9 cellular contexts compared by ENCODE assay signal in the genomic region with DNA sequence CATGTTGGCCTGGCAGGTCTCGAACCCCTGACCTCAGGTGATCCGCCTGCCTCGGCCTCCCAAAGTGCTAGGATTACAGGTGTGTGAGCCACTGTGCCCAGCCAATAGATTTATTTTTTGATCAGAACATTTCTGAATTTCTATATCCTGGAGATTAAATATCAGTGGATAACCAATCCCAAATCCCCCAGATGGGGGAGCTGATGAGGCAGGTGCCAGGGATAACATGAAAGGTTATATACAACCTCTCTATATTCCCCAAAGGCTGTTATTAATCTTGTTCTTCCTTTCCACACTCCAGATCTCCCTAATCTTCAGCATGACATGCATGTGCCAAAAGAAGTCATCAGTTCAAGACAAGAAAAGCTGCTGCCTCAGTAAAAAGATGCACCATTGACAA.
A peak's percentile ranks its signal among the peaks of the same experiment; 100 is the strongest.
DNase-seq lines count a peak whose midpoint lies in the region; ATAC-seq and TF ChIP-seq lines count a peak whose summit lies in the region.
"Had no signal": no experiment of that assay in that cellular context is flagged by ENCODE, and none has a peak within 500 bp of the region (broad histone marks: within the 10 kb centered on the region; RNA-seq: fewer than 3 reads in every experiment).

No MANE protein-coding gene starts in this region.

- intact Hi-C loops in CD14-positive monocyte (cut with micrococcal nuclease): no loop called here

- H3K27me3 Mint-ChIP-seq in glutamatergic neuron (ENCODE audit: unreplicated experiment) (peaks cover under 1% of the 10 kb centered on the region), CD14-positive monocyte (ENCODE audit: low read depth in 3 of 3) (peaks cover 5 to 10% (median 7%) of the 10 kb centered on the region in 3 donors)

- ATAC-seq in HG03354 (IDR thresholded peaks at IDR 0.05; ENCODE audit: poor library complexity, severe bottlenecking, unreplicated experiment) (no peak), GM21390 (IDR thresholded peaks at IDR 0.05; ENCODE audit: unreplicated experiment) (no peak)
- ATAC-seq: stimulated activated effector memory CD8-positive, alpha-beta T cell treated with anti-CD3 and anti-CD28 coated beads, Interleukin-12 subunit alpha, Interleukin-12 subunit beta, amount 100 ng/mL, for 72 hours had no signal

- TF ChIP-seq CTCF in AG10803 (conservative IDR thresholded peaks at IDR 0.05; ENCODE audit: low read length) (peak; percentile 60), GM12875 (IDR thresholded peaks at IDR 0.05; ENCODE audit: borderline replicate concordance, insufficient read depth, low read depth, low read length) (peak; percentile 34; the same call in 1 of the 2 replicates), glutamatergic neuron (IDR thresholded peaks at IDR 0.05; ENCODE audit: partially characterized antibody, unreplicated experiment) (peak; percentile 36), CD14-positive monocyte (IDR thresholded peaks at IDR 0.05) (no peak)

- peaks cover 11% of the 10 kb centered on the region for H3K4me1 Mint-ChIP-seq in glutamatergic neuron (ENCODE audit: low read depth, unreplicated experiment)
- no peaks in the 10 kb centered on the region for H3K4me1 Mint-ChIP-seq in CD14-positive monocyte
- H3K4me1 Mint-ChIP-seq: stimulated activated effector memory CD8-positive, alpha-beta T cell treated with anti-CD3 and anti-CD28 coated beads, Interleukin-12 subunit alpha, Interleukin-12 subunit beta, amount 100 ng/mL, for 72 hours had no signal

- H3K4me3 Mint-ChIP-seq in glutamatergic neuron (ENCODE audit: unreplicated experiment) (no peak overlapping the region), CD14-positive monocyte (no peak overlapping the region)
- H3K4me3 Mint-ChIP-seq: stimulated activated effector memory CD8-positive, alpha-beta T cell treated with anti-CD3 and anti-CD28 coated beads, Interleukin-12 subunit alpha, Interleukin-12 subunit beta, amount 100 ng/mL, for 72 hours had no signal

- DNase-seq in AG10803 (ENCODE audit: low read depth) (no peak), RPMI8226 (peak; percentile 11), glutamatergic neuron (no peak), CD14-positive monocyte (ENCODE audit: low spot score) (no peak)
- no peak for DNase-seq in stimulated activated naive CD4-positive, alpha-beta T cell (lab: John Stamatoyannopoulos, UW)

- H3K4me3 ChIP-seq in AG10803 (ENCODE audit: low read length): no peak overlapping the region
- H3K4me3 ChIP-seq in GM12875 (ENCODE audit: low read depth, low read length): no peak overlapping the region

- H3K9me3 Mint-ChIP-seq in glutamatergic neuron (ENCODE audit: unreplicated experiment): no peaks in the 10 kb centered on the region
- no peaks in the 10 kb centered on the region for H3K9me3 Mint-ChIP-seq in CD14-positive monocyte
- H3K9me3 Mint-ChIP-seq: stimulated activated effector memory CD8-positive, alpha-beta T cell treated with anti-CD3 and anti-CD28 coated beads, Interleukin-12 subunit alpha, Interleukin-12 subunit beta, amount 100 ng/mL, for 72 hours had no signal

- H3K27ac Mint-ChIP-seq in glutamatergic neuron (ENCODE audit: unreplicated experiment): no peak overlapping the region
- no peak overlapping the region for H3K27ac Mint-ChIP-seq in CD14-positive monocyte
- H3K27ac Mint-ChIP-seq: stimulated activated effector memory CD8-positive, alpha-beta T cell treated with anti-CD3 and anti-CD28 coated beads, Interleukin-12 subunit alpha, Interleukin-12 subunit beta, amount 100 ng/mL, for 72 hours had no signal

- H3K36me3 Mint-ChIP-seq in glutamatergic neuron (ENCODE audit: unreplicated experiment): no peaks in the 10 kb centered on the region
- H3K36me3 Mint-ChIP-seq in CD14-positive monocyte: no peaks in the 10 kb centered on the region
- H3K36me3 Mint-ChIP-seq: stimulated activated effector memory CD8-positive, alpha-beta T cell treated with anti-CD3 and anti-CD28 coated beads, Interleukin-12 subunit alpha, Interleukin-12 subunit beta, amount 100 ng/mL, for 72 hours had no signal
